ENCODE assay signal across 23 cellular contexts in the genomic region with DNA sequence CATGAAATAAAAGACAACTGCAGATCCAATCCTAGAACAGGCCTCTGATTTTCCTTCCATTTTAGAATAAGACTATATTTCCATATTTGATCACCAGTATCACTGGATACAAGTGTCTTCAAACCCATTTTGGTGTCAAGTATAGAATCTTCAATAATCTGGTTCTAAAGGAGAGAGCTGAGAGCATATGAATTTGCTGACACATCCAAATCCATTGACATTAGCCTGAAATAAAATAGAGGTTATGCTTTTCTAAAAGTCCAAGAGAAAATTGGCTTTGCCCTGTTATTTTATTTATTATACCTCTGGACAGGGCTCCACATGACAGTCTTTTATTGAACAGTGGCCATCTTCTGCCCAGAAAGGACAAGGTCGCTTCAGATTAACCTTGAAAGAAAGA.
"Had no signal": no experiment of that assay in that cellular context is flagged by ENCODE, and none has a peak within 500 bp of the region (broad histone marks: within the 10 kb centered on the region; RNA-seq: fewer than 3 reads in every experiment).

No MANE protein-coding gene starts in this region.

- H3K4me1 Mint-ChIP-seq: mesothelial cell of epicardium had no signal

- H3K36me3 ChIP-seq: colonic mucosa, left lung, lower lobe of right lung had no signal

- H3K4me3 Mint-ChIP-seq: dendritic cell treated with granulocyte-macrophage colony-stimulating factor and Interleukin-4, amounts not matched to agents 40 ng/mL and 50 ng/mL, for 4 days; mesothelial cell of epicardium; naive thymus-derived CD8-positive, alpha-beta T cell had no signal

- H3K4me3 ChIP-seq: colonic mucosa, esophagus squamous epithelium, gastrocnemius medialis, heart right ventricle, left lung, lower lobe of right lung, mucosa of descending colon had no signal

- H3K27ac ChIP-seq: colonic mucosa, esophagus squamous epithelium, gastrocnemius medialis, heart right ventricle, left lung, lower lobe of right lung had no signal

- H3K4me1 ChIP-seq: colonic mucosa, left lung, lower lobe of right lung had no signal

- H3K27me3 ChIP-seq: colonic mucosa, esophagus squamous epithelium, gastrocnemius medialis, heart right ventricle, left lung had no signal

- ATAC-seq: gastrocnemius medialis; heart right ventricle; left cardiac atrium; left lung; lower lobe of right lung; mucosa of descending colon; naive thymus-derived CD8-positive, alpha-beta T cell had no signal

- H3K9me3 ChIP-seq: colonic mucosa, gastrocnemius medialis had no signal

- H3K27me3 Mint-ChIP-seq: dendritic cell treated with granulocyte-macrophage colony-stimulating factor and Interleukin-4, amounts not matched to agents 40 ng/mL and 50 ng/mL, for 4 days; naive B cell; naive thymus-derived CD8-positive, alpha-beta T cell had no signal

- DNase-seq: colonic mucosa; cortex of kidney; effector CD8-positive, alpha-beta T cell; esophagus squamous epithelium; foreskin fibroblast; foreskin melanocyte; gastrocnemius medialis; glutamatergic neuron; head of caudate nucleus; heart right ventricle; hippocampal formation; left cardiac atrium; left lung; left ventricle myocardium superior; lower lobe of right lung; mesenchymal stem cell; mucosa of descending colon; naive B cell; naive thymus-derived CD8-positive, alpha-beta T cell had no signal

- H3K27ac Mint-ChIP-seq: dendritic cell treated with granulocyte-macrophage colony-stimulating factor and Interleukin-4, amounts not matched to agents 40 ng/mL and 50 ng/mL, for 4 days; mesothelial cell of epicardium had no signal

- FAIRE-seq: endothelial cell of umbilical vein, keratinocyte had no signal
